ENCODE assay signal across 11 cellular contexts in the genomic region with DNA sequence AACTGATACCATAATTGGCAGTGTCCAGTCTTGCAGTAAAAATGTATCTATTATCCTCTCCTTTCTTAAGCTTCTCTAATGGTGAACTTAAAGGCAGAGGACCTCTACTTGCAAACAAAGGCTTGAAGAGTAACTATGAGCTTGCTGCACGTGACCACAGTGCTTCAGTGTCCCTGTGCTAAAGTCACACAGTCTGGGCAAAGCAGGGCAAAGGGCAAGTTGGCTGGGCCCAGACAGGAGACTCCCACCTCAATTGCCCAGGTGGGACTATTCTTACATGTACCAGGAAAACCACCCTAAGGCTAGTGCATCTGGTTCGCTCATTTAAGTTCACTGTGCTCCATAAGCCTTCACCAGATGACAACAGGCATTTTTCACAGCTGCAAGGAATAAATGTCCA.
"Had no signal": no experiment of that assay in that cellular context is flagged by ENCODE, and none has a peak within 500 bp of the region (broad histone marks: within the 10 kb centered on the region; RNA-seq: fewer than 3 reads in every experiment).

No MANE protein-coding gene starts in this region.

- H3K9me3 ChIP-seq: HAP-1 had no signal

- ATAC-seq: GM23338, HCT116 had no signal

- H3K27ac ChIP-seq: GM23248 had no signal

- FAIRE-seq: H1, H54 had no signal

- H3K4me1 ChIP-seq: HAP-1 had no signal

- H3K9ac ChIP-seq: GM23248 had no signal

- H3K4me3 ChIP-seq: GM23248, GM23338, HAP-1 had no signal

- H2AFZ ChIP-seq: GM23248, GM23338 had no signal

- H3K4me2 ChIP-seq: GM23338 had no signal

- H3K36me3 ChIP-seq: HAP-1 had no signal

- DNase-seq: GM23248, GOT3, H7, H9, HCEC 1CT, HFFc6 had no signal
